10 cellular contexts compared by ENCODE assay signal in the genomic region with DNA sequence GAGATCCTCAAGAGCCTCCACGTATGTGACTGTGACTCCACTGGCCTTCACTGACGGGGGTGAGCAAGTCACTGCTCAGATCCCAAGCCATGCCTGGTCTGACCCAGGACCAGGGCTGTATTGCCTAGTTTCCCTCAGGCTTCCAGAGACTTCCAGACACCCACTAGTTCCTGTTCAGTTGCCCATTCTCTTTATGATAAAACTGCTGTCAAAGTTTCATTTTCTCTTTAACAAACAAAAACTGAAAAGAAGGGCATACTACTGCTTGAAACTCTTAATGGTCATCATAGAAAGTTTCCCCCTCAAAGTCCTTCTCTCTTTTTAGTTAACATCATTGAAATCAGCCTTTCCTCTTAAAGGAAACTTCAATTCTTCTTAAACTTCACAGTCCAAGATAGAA.
"Had no signal": no experiment of that assay in that cellular context is flagged by ENCODE, and none has a peak within 500 bp of the region (broad histone marks: within the 10 kb centered on the region; RNA-seq: fewer than 3 reads in every experiment).

No MANE protein-coding gene starts in this region.

- H3K9ac ChIP-seq: GM23248 had no signal

- H3K4me3 ChIP-seq: GM23248, HAP-1 had no signal

- FAIRE-seq: HepG2 had no signal

- H3K9me3 ChIP-seq: HAP-1 had no signal

- DNase-seq: GM23248, GOT3, H7, HFFc6, KBM-7 had no signal

- H3K27ac ChIP-seq: GM23248, HL-60 had no signal

- ATAC-seq: HCT116, HepG2 had no signal

- H3K4me1 ChIP-seq: HAP-1 had no signal

- H3K36me3 ChIP-seq: HAP-1 had no signal

- H3K4me3 Mint-ChIP-seq: HFFc6 had no signal

- H3K27ac Mint-ChIP-seq: HFFc6, IgD-negative memory B cell had no signal

- H2AFZ ChIP-seq: GM23248 had no signal

- H3K4me1 Mint-ChIP-seq: IgD-negative memory B cell had no signal
